ENCODE assay signal across 1 cellular context in the genomic region with DNA sequence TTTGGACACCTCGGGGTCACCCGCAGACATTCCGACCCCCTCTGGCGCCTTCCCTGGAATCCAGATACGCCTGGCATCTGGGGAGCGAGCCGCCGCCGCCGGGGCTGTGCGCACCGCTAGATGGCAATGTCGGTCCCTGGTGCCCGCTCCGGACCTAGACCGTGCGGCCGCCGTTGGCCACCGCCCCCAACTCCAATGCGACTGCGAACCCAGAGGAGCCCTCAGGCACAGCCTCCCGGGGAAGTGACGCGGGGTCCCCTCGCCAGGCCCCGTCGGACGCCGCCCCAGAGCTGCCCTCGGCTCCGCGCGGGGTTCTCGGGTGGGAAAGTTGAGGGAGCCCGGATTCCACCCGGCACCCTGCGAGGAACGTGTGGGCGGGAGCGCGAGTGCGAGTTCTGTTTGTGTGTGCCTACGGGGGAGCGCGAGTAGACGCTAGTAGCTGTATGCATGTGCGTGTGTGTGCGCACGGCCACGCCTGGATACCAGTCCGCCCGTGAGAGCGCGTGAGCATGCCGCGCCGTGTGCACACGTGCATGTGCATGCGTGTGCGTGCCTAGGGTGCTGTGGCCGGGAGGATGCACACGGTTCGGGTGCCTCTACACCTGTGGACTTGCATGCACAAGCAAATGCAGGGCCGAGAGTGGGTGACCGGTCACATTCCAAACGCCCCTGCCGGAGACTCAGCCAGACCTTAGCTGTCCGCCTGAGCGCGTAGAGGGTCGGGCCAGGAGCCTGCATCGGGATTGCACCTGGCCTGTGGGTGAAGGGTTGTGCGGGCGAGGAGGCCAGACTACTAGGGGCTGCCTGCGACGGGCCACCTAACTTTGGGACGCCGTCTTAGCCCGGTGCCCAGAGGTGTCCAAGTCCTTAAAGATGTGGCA.
TF ChIP-seq lines count a peak whose summit lies in the region.

No MANE protein-coding gene starts in this region.

TF ChIP-seq in WTC11, 78 proteins besides CTCF, POLR2A, EP300 and RAD21 (continued from another document):
- TF ChIP-seq ZNF423 (CRISPR knock-in tag; IDR thresholded peaks at IDR 0.05): peak; percentile 93
- TF ChIP-seq SMAD3 (CRISPR knock-in tag; IDR thresholded peaks at IDR 0.05; ENCODE audit: borderline replicate concordance): no peak
- TF ChIP-seq, protein P1, sequence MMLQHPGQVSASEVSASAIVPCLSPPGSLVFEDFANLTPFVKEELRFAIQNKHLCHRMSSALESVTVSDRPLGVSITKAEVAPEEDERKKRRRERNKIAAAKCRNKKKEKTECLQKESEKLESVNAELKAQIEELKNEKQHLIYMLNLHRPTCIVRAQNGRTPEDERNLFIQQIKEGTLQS (CRISPR knock-in tag; conservative IDR thresholded peaks at IDR 0.05): no peak
- TF ChIP-seq ZNF121 (CRISPR knock-in tag; IDR thresholded peaks at IDR 0.05): 0 out of 2 replicates have a peak, but pooled peaks have one; percentile 1
- no peak for TF ChIP-seq ZNF396 (CRISPR knock-in tag; IDR thresholded peaks at IDR 0.05; ENCODE audit: borderline replicate concordance)
- no peak for TF ChIP-seq ZNF138 (CRISPR knock-in tag; conservative IDR thresholded peaks at IDR 0.05)
- TF ChIP-seq, protein P2, sequence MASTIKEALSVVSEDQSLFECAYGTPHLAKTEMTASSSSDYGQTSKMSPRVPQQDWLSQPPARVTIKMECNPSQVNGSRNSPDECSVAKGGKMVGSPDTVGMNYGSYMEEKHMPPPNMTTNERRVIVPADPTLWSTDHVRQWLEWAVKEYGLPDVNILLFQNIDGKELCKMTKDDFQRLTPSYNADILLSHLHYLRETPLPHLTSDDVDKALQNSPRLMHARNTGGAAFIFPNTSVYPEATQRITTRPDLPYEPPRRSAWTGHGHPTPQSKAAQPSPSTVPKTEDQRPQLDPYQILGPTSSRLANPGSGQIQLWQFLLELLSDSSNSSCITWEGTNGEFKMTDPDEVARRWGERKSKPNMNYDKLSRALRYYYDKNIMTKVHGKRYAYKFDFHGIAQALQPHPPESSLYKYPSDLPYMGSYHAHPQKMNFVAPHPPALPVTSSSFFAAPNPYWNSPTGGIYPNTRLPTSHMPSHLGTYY (CRISPR knock-in tag; IDR thresholded peaks at IDR 0.05): no peak
- TF ChIP-seq IRF2 (CRISPR knock-in tag; IDR thresholded peaks at IDR 0.05; ENCODE audit: borderline replicate concordance, low read depth): no peak
- peak; percentile 53; the same call in 1 of the 2 replicates for TF ChIP-seq FOXP1 (CRISPR knock-in tag; IDR thresholded peaks at IDR 0.05; ENCODE audit: borderline replicate concordance)
- no peak; the same call in 1 of the 2 replicates for TF ChIP-seq NFATC4 (CRISPR knock-in tag; IDR thresholded peaks at IDR 0.05)
- TF ChIP-seq SOX15 (CRISPR knock-in tag; IDR thresholded peaks at IDR 0.05): no peak
- TF ChIP-seq ETV6 (CRISPR knock-in tag; IDR thresholded peaks at IDR 0.05): peak; percentile 66; the same call in 1 of the 2 replicates
- 0 out of 2 replicates have a peak, but pooled peaks have one; percentile 29 for TF ChIP-seq FOXK1 (CRISPR knock-in tag; IDR thresholded peaks at IDR 0.05)
- no peak for TF ChIP-seq MXD4 (CRISPR knock-in tag; IDR thresholded peaks at IDR 0.05; ENCODE audit: borderline replicate concordance)
